20 cellular contexts compared by ENCODE assay signal in genomic region chr9:79195904-79196303, GRCh38.
DNase-seq lines count a peak whose midpoint lies in the region; ATAC-seq and TF ChIP-seq lines count a peak whose summit lies in the region.
"Had no signal": no experiment of that assay in that cellular context is flagged by ENCODE, and none has a peak within 500 bp of the region (broad histone marks: within the 10 kb centered on the region; RNA-seq: fewer than 3 reads in every experiment).

No MANE protein-coding gene starts in this region.

- no peak overlapping the region for H3K18ac ChIP-seq in H9 (ENCODE audit: insufficient read length, low read depth, low read length)

- H3K4ac ChIP-seq in H9 (ENCODE audit: low read depth, low read length): no peak overlapping the region

- no peaks in the 10 kb centered on the region for H3K9me3 Mint-ChIP-seq in H9
- H3K9me3 Mint-ChIP-seq: activated T-helper 2 cell treated with anti-CD3 and anti-CD28 coated beads, Interferon-gamma antibody, Interleukin-2, Interleukin-4, amounts not matched to agents 10 μg/mL and 5 μg/mL and 100 μg/mL, durations not matched to agents 14 hours and 24 hours and 36 hours; neural crest cell had no signal

- no peak overlapping the region for H3T11ph ChIP-seq in H9 (ENCODE audit: low read length)

- H3K79me1 ChIP-seq in H9 (ENCODE audit: insufficient read depth, low read depth, low read length, poor library complexity, severe bottlenecking): no peaks in the 10 kb centered on the region

- no peaks in the 10 kb centered on the region for H3K79me2 ChIP-seq in H9 (ENCODE audit: insufficient read depth, low read length)

- no peak overlapping the region for H3K14ac ChIP-seq in H9 (ENCODE audit: insufficient read depth, low read length)

- H2BK15ac ChIP-seq in H9 (ENCODE audit: low read depth, low read length): no peak overlapping the region

- H3K4me1 Mint-ChIP-seq in H9: 0 out of 4 replicates have a peak, but pooled peaks cover 0 to 2% of the 10 kb centered on the region in 2 experiments
- H3K4me1 Mint-ChIP-seq: neural crest cell, T-cell had no signal

- ATAC-seq in sciatic nerve (peak; percentile 96), GM21529 (IDR thresholded peaks at IDR 0.05; ENCODE audit: unreplicated experiment) (no peak), HG03442 (IDR thresholded peaks at IDR 0.05; ENCODE audit: unreplicated experiment) (no peak)
- ATAC-seq: GM12878, K562, T-cell had no signal

- no peak overlapping the region for H2AK5ac ChIP-seq in H9 (ENCODE audit: insufficient read length, low read length)

- no peak overlapping the region for H4K5ac ChIP-seq in H9 (ENCODE audit: insufficient read length, low read depth, low read length)

- H2BK5ac ChIP-seq in H9 (ENCODE audit: insufficient read length, low read length): no peak overlapping the region

- H3K9ac ChIP-seq in H9 (ENCODE audit: extremely low read depth, insufficient read length, low read length): no peak overlapping the region

- no peak overlapping the region for H4K8ac ChIP-seq in H9 (replicated peaks; ENCODE audit: insufficient read length, low read depth, low read length)

- no peaks in the 10 kb centered on the region for H3K4me1 ChIP-seq in H9 (ENCODE audit: insufficient read depth, low read length)
- H3K4me1 ChIP-seq: esophagus muscularis mucosa, sigmoid colon, thyroid gland had no signal

- DNase-seq in EL (peak; percentile 71), RPMI7951 (ENCODE audit: low read depth) (peak; percentile 57), fibroblast of peridontal ligament (ENCODE audit: extremely low read depth) (peak; percentile 97), sciatic nerve (ENCODE audit: low spot score) (no peak), H9 (no peak), germinal center (ENCODE audit: low spot score) (no peak)
- DNase-seq: amygdala, NCI-H1105 treated with DMSO at 0.1 percent for 48 hours, NCI-H2171, NCI-H82, sigmoid colon, T-cell, thyroid gland had no signal

- H2AFZ ChIP-seq in H9 (ENCODE audit: low read length): no peak overlapping the region

- no peak overlapping the region for H2BK120ac ChIP-seq in H9 (ENCODE audit: low read depth, low read length, poor library complexity, severe bottlenecking)

- no peak overlapping the region for H4K91ac ChIP-seq in H9 (ENCODE audit: insufficient read length, low read depth, low read length)

- no peak overlapping the region for H3K4me3 Mint-ChIP-seq in H9
- H3K4me3 Mint-ChIP-seq: neural crest cell, T-cell had no signal

- peaks cover 2% of the 10 kb centered on the region; the same call in 1 of the 2 replicates for H3K27me3 Mint-ChIP-seq in H9 (ENCODE audit: low read depth)

- no peaks in the 10 kb centered on the region for H3K9me3 ChIP-seq in H9 (ENCODE audit: control insufficient read depth, low read depth, low read length)
- H3K9me3 ChIP-seq: esophagus muscularis mucosa, sigmoid colon, thyroid gland had no signal

- no peak overlapping the region for H3K27ac Mint-ChIP-seq in H9
- H3K27ac Mint-ChIP-seq: activated T-helper 2 cell treated with anti-CD3 and anti-CD28 coated beads, Interferon-gamma antibody, Interleukin-2, Interleukin-4, amounts not matched to agents 10 μg/mL and 5 μg/mL and 100 μg/mL, durations not matched to agents 14 hours and 24 hours and 36 hours; T-cell had no signal

- no peaks in the 10 kb centered on the region for H3K27me3 ChIP-seq in H9 (ENCODE audit: insufficient read depth, low read length)
- H3K27me3 ChIP-seq: esophagus muscularis mucosa, sigmoid colon, thyroid gland had no signal

- H4K20me1 ChIP-seq in H9 (ENCODE audit: control insufficient read depth, insufficient read depth, insufficient read length): no peaks in the 10 kb centered on the region

- no peak for TF ChIP-seq CTCF in H9 (conservative IDR thresholded peaks at IDR 0.05)

- H2BK20ac ChIP-seq in H9 (ENCODE audit: low read depth, low read length, poor library complexity, severe bottlenecking): no peak overlapping the region

- H3K27ac ChIP-seq in H9 (ENCODE audit: insufficient read length, low read depth, low read length): no peak overlapping the region
- H3K27ac ChIP-seq: thyroid gland had no signal

- H3K56ac ChIP-seq in H9 (ENCODE audit: insufficient read length, low read depth, low read length): no peak overlapping the region

- no peak overlapping the region for H3K23ac ChIP-seq in H9 (ENCODE audit: insufficient read length, low read depth, low read length)

- H3K36me3 Mint-ChIP-seq in H9 (ENCODE audit: insufficient read depth in 1 of 3, low read depth in 3 of 3): no peaks in the 10 kb centered on the region; a peak in 2 of 7 replicates
- H3K36me3 Mint-ChIP-seq: T-cell had no signal

- H3K23me2 ChIP-seq in H9 (ENCODE audit: insufficient read length, low read depth, low read length, poor library complexity, severe bottlenecking): no peaks in the 10 kb centered on the region

- H3K4me2 ChIP-seq in H9 (ENCODE audit: insufficient read depth, insufficient read length, low read length): no peak overlapping the region

- no peak overlapping the region for H2BK12ac ChIP-seq in H9 (ENCODE audit: insufficient read length, low read depth, low read length)

- intact Hi-C loops in sciatic nerve (cut with DNase I): no loop called here

Comparison
In these comparisons a context has a peak if more than half of its experiments do, and no peak if none do; other contexts are left out.
1. DNase-seq: peak in EL (single experiment), RPMI7951 (single experiment) and fibroblast of peridontal ligament (single experiment); none in sciatic nerve (single experiment), H9 (single experiment) and germinal center (single experiment).